Comparison of ENCODE assay signal across 1 cellular context in genomic region chr2:61764035-61764800, GRCh38.
TF ChIP-seq lines count a peak whose summit lies in the region.

No MANE protein-coding gene starts in this region.

TF ChIP-seq in HepG2, 621 proteins besides CTCF, POLR2A, EP300 and RAD21 (continued from another document and continues in another):
- TF ChIP-seq NFYB (CRISPR knock-in tag; IDR thresholded peaks at IDR 0.05) (peak; percentile 77), GATAD2A (CRISPR knock-in tag; IDR thresholded peaks at IDR 0.05) (no peak; the same call in none of the 2 replicates), ZNF143 (CRISPR knock-in tag; IDR thresholded peaks at IDR 0.05) (peak; percentile 25), MATR3 (CRISPR knock-in tag; IDR thresholded peaks at IDR 0.05) (no peak), TCF7 (IDR thresholded peaks at IDR 0.05; ENCODE audit: low read depth) (no peak), ZBTB20 (CRISPR knock-in tag; IDR thresholded peaks at IDR 0.05; ENCODE audit: borderline replicate concordance, low read depth) (0 out of 2 replicates have a peak, but pooled peaks have one; percentile 51), THAP7 (CRISPR knock-in tag; IDR thresholded peaks at IDR 0.05) (peak; percentile 92), ELF4 (CRISPR knock-in tag; IDR thresholded peaks at IDR 0.05; ENCODE audit: borderline replicate concordance) (peak; percentile 85), GPBP1L1 (CRISPR knock-in tag; IDR thresholded peaks at IDR 0.05) (no peak), FOXK1 (CRISPR knock-in tag; IDR thresholded peaks at IDR 0.05; ENCODE audit: borderline replicate concordance, low read depth) (no peak; the same call in none of the 2 replicates), MAF1 (CRISPR knock-in tag; IDR thresholded peaks at IDR 0.05; ENCODE audit: borderline replicate concordance) (no peak), SOX5 (CRISPR knock-in tag; IDR thresholded peaks at IDR 0.05; ENCODE audit: borderline replicate concordance) (no peak; the same call in 1 of the 2 replicates), ZBTB4 (CRISPR knock-in tag; IDR thresholded peaks at IDR 0.05; ENCODE audit: borderline replicate concordance) (no peak; the same call in 1 of the 2 replicates), ZFAT (CRISPR knock-in tag; conservative IDR thresholded peaks at IDR 0.05) (peak; percentile 66; the same call in 1 of the 2 replicates), HOXA7 (CRISPR knock-in tag; IDR thresholded peaks at IDR 0.05) (0 out of 2 replicates have a peak, but pooled peaks have one; percentile 39), THYN1 (CRISPR knock-in tag; IDR thresholded peaks at IDR 0.05; ENCODE audit: borderline replicate concordance, low read depth) (peak; percentile 43; the same call in 1 of the 2 replicates), MTA1 (CRISPR knock-in tag; IDR thresholded peaks at IDR 0.05; ENCODE audit: borderline replicate concordance) (no peak), GABPA (IDR thresholded peaks at IDR 0.05; ENCODE audit: low read depth, low read length) (peak; percentile 79), GABPA (CRISPR knock-in tag; IDR thresholded peaks at IDR 0.05; ENCODE audit: low read depth) (peak; percentile 90), ZNF580 (CRISPR knock-in tag; IDR thresholded peaks at IDR 0.05; ENCODE audit: borderline replicate concordance, low read depth) (no peak), ZNF788 (CRISPR knock-in tag; IDR thresholded peaks at IDR 0.05; ENCODE audit: borderline replicate concordance) (peak; percentile 25; the same call in 1 of the 2 replicates), REL (CRISPR knock-in tag; conservative IDR thresholded peaks at IDR 0.05) (no peak), RXRB (CRISPR knock-in tag; IDR thresholded peaks at IDR 0.05; ENCODE audit: borderline replicate concordance) (no peak), TGIF2 (CRISPR knock-in tag; IDR thresholded peaks at IDR 0.05) (peak; percentile 57), PCBP1 (IDR thresholded peaks at IDR 0.05; ENCODE audit: borderline replicate concordance, low read depth, low read length) (0 out of 2 replicates have a peak, but pooled peaks have one; percentile 57), ZNF652 (CRISPR knock-in tag; IDR thresholded peaks at IDR 0.05; ENCODE audit: borderline replicate concordance, low read depth) (0 out of 2 replicates have a peak, but pooled peaks have one; percentile 6), ZNF75D (CRISPR knock-in tag; IDR thresholded peaks at IDR 0.05; ENCODE audit: borderline replicate concordance) (no peak; the same call in 1 of the 2 replicates), MYNN (CRISPR knock-in tag; IDR thresholded peaks at IDR 0.05; ENCODE audit: low read depth) (no peak), NR2C2 (CRISPR knock-in tag; IDR thresholded peaks at IDR 0.05; ENCODE audit: borderline replicate concordance) (no peak; the same call in 1 of the 2 replicates), CAMTA2 (CRISPR knock-in tag; IDR thresholded peaks at IDR 0.05; ENCODE audit: borderline replicate concordance) (no peak), MIER3 (CRISPR knock-in tag; IDR thresholded peaks at IDR 0.05; ENCODE audit: borderline replicate concordance) (peak; percentile 50; the same call in 1 of the 2 replicates), NFYC (CRISPR knock-in tag; IDR thresholded peaks at IDR 0.05) (peak; percentile 80), HOXA3 (CRISPR knock-in tag; IDR thresholded peaks at IDR 0.05) (peak; percentile 91), MLXIP (CRISPR knock-in tag; IDR thresholded peaks at IDR 0.05; ENCODE audit: borderline replicate concordance) (0 out of 2 replicates have a peak, but pooled peaks have one; percentile 30), ZNF264 (CRISPR knock-in tag; IDR thresholded peaks at IDR 0.05) (peak; percentile 40; the same call in 1 of the 2 replicates)
- TF ChIP-seq, protein P1, sequence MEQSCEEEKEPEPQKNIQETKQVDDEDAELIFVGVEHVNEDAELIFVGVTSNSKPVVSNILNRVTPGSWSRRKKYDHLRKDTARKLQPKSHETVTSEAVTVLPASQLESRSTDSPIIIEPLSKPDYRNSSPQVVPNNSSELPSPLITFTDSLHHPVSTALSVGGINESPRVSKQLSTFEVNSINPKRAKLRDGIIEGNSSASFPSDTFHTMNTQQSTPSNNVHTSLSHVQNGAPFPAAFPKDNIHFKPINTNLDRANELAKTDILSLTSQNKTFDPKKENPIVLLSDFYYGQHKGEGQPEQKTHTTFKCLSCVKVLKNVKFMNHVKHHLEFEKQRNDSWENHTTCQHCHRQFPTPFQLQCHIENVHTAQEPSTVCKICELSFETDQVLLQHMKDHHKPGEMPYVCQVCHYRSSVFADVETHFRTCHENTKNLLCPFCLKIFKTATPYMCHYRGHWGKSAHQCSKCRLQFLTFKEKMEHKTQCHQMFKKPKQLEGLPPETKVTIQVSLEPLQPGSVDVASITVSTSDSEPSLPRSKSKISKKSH (CRISPR knock-in tag; IDR thresholded peaks at IDR 0.05; ENCODE audit: borderline replicate concordance): peak; percentile 21; the same call in 1 of the 2 replicates
- TF ChIP-seq, protein P2, sequence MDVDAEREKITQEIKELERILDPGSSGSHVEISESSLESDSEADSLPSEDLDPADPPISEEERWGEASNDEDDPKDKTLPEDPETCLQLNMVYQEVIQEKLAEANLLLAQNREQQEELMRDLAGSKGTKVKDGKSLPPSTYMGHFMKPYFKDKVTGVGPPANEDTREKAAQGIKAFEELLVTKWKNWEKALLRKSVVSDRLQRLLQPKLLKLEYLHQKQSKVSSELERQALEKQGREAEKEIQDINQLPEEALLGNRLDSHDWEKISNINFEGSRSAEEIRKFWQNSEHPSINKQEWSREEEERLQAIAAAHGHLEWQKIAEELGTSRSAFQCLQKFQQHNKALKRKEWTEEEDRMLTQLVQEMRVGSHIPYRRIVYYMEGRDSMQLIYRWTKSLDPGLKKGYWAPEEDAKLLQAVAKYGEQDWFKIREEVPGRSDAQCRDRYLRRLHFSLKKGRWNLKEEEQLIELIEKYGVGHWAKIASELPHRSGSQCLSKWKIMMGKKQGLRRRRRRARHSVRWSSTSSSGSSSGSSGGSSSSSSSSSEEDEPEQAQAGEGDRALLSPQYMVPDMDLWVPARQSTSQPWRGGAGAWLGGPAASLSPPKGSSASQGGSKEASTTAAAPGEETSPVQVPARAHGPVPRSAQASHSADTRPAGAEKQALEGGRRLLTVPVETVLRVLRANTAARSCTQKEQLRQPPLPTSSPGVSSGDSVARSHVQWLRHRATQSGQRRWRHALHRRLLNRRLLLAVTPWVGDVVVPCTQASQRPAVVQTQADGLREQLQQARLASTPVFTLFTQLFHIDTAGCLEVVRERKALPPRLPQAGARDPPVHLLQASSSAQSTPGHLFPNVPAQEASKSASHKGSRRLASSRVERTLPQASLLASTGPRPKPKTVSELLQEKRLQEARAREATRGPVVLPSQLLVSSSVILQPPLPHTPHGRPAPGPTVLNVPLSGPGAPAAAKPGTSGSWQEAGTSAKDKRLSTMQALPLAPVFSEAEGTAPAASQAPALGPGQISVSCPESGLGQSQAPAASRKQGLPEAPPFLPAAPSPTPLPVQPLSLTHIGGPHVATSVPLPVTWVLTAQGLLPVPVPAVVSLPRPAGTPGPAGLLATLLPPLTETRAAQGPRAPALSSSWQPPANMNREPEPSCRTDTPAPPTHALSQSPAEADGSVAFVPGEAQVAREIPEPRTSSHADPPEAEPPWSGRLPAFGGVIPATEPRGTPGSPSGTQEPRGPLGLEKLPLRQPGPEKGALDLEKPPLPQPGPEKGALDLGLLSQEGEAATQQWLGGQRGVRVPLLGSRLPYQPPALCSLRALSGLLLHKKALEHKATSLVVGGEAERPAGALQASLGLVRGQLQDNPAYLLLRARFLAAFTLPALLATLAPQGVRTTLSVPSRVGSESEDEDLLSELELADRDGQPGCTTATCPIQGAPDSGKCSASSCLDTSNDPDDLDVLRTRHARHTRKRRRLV (CRISPR knock-in tag; IDR thresholded peaks at IDR 0.05): no peak
